In genomic region chr21:25934771-25935224, GRCh38 we compare ENCODE assay signal across 8 cellular contexts.
DNase-seq lines count a peak whose midpoint lies in the region; ATAC-seq, FAIRE-seq and TF ChIP-seq lines count a peak whose summit lies in the region.

No MANE protein-coding gene starts in this region.

- no peak overlapping the region for H3K4me3 Mint-ChIP-seq in astrocyte (ENCODE audit: unreplicated experiment)

- no peaks in the 10 kb centered on the region for H3K9me3 Mint-ChIP-seq in astrocyte (ENCODE audit: unreplicated experiment)

- dilution Hi-C loops in keratinocyte (cut with MboI; ENCODE audit: extremely low pct_ligation_motif_present, low sequenced_read_pairs): no loop called here

- no peaks in the 10 kb centered on the region for H3K36me3 ChIP-seq in astrocyte (ENCODE audit: insufficient read depth, low read length)
- H3K36me3 ChIP-seq in keratinocyte (ENCODE audit: control insufficient read depth in 2 of 2, extremely low read depth in 1 of 2, insufficient read depth in 2 of 2, low read length in 2 of 2): peaks cover 3 to 5% of the 10 kb centered on the region in 2 experiments
- H3K36me3 ChIP-seq in upper lobe of right lung: no peaks in the 10 kb centered on the region

- peaks cover 13% of the 10 kb centered on the region for H3K36me3 Mint-ChIP-seq in astrocyte (ENCODE audit: low read depth, unreplicated experiment)

- H2AFZ ChIP-seq in astrocyte (ENCODE audit: low read depth, low read length) (no peak overlapping the region), keratinocyte (ENCODE audit: control insufficient read depth, low read length) (no peak overlapping the region)

- H3K9me1 ChIP-seq in keratinocyte (ENCODE audit: control insufficient read depth, extremely low read depth, insufficient read depth, low read length): no peaks in the 10 kb centered on the region

- ATAC-seq in HG03442 (IDR thresholded peaks at IDR 0.05; ENCODE audit: unreplicated experiment) (peak; percentile 50), upper lobe of right lung (peak; percentile 95), HG03342 (IDR thresholded peaks at IDR 0.05; ENCODE audit: unreplicated experiment) (no peak)

- H3K9me3 ChIP-seq in AG04450 (ENCODE audit: control insufficient read depth, insufficient read depth, low read length): no peaks in the 10 kb centered on the region
- H3K9me3 ChIP-seq in astrocyte (ENCODE audit: insufficient read depth, low read depth, low read length): no peaks in the 10 kb centered on the region
- H3K9me3 ChIP-seq in keratinocyte (ENCODE audit: control insufficient read depth, low read depth, low read length): no peaks in the 10 kb centered on the region
- H3K9me3 ChIP-seq in upper lobe of right lung: no peaks in the 10 kb centered on the region

- FAIRE-seq in astrocyte (lab: Jason Lieb, UNC): peak; percentile 95
- FAIRE-seq in keratinocyte (lab: Jason Lieb, UNC): peak; percentile 94

- no peaks in the 10 kb centered on the region for H3K79me2 ChIP-seq in astrocyte (ENCODE audit: insufficient read depth, low read length)
- H3K79me2 ChIP-seq in keratinocyte (ENCODE audit: control insufficient read depth, insufficient read depth, low read length): peaks cover 13% of the 10 kb centered on the region

- H3K9ac ChIP-seq in astrocyte (ENCODE audit: low read length) (peak overlapping the region; percentile 21), keratinocyte (ENCODE audit: control insufficient read depth, extremely low read depth, insufficient read depth, low read length) (no peak overlapping the region)

- DNase-seq in AG04450 (ENCODE audit: low read depth, low spot score) (peak; percentile 86), astrocyte (ENCODE audit: low read depth) (peak; percentile 98), keratinocyte (ENCODE audit: low read depth, low spot score) (no peak), upper lobe of right lung (peak; percentile 64), iPS-NIHi11 (ENCODE audit: low spot score) (no peak), anterior cingulate cortex (lab: John Stamatoyannopoulos, UW) (no peak)

- CTCF ChIA-PET in AG04450 (lab: Charles Lee): interaction anchor here (1.2 kb wide), 1 partner anchor 39 kb away, joined by 4 read pairs; no protein-coding TSS in a partner anchor

- peaks cover 18% of the 10 kb centered on the region for H3K4me1 Mint-ChIP-seq in astrocyte (ENCODE audit: low read depth, unreplicated experiment)

- no peaks in the 10 kb centered on the region for H4K20me1 ChIP-seq in astrocyte (ENCODE audit: insufficient read depth, low read length)
- H4K20me1 ChIP-seq in keratinocyte (ENCODE audit: control insufficient read depth, extremely low read depth, insufficient read depth, low read length): no peaks in the 10 kb centered on the region

- intact Hi-C loops in upper lobe of right lung (cut with DNase I): no loop called here

- H3K4me1 ChIP-seq in astrocyte (ENCODE audit: insufficient read depth, low read length) (peaks cover 29% of the 10 kb centered on the region), keratinocyte (ENCODE audit: control insufficient read depth, extremely low read depth, insufficient read depth, low read length) (peaks cover 32% of the 10 kb centered on the region), upper lobe of right lung (peaks cover 6% of the 10 kb centered on the region)

- H3K27me3 ChIP-seq in AG04450 (ENCODE audit: control insufficient read depth, insufficient read depth, low read length) (no peaks in the 10 kb centered on the region), astrocyte (ENCODE audit: insufficient read depth, low read length) (no peaks in the 10 kb centered on the region), keratinocyte (ENCODE audit: control insufficient read depth, extremely low read depth, insufficient read depth, low read length) (no peaks in the 10 kb centered on the region), upper lobe of right lung (no peaks in the 10 kb centered on the region)

- peak overlapping the region; percentile 77 for H3K27ac Mint-ChIP-seq in astrocyte (ENCODE audit: unreplicated experiment)

- H3K27ac ChIP-seq in AG04450 (ENCODE audit: low read depth, low read length): peak overlapping the region; percentile 90
- H3K27ac ChIP-seq in astrocyte (ENCODE audit: low read depth, low read length): peak overlapping the region; percentile 75
- peak overlapping the region; percentile 78 for H3K27ac ChIP-seq in keratinocyte (ENCODE audit: control insufficient read depth, insufficient read depth, low read length)
- peak overlapping the region; percentile 25 for H3K27ac ChIP-seq in upper lobe of right lung

- POLR2A ChIA-PET in AG04450 (lab: Yijun Ruan, JAX): interaction anchor here (0.8 to 1.1 kb wide), 2 partner anchors 205 to 219 kb away, joined by 3 to 5 read pairs; no protein-coding TSS in a partner anchor

- H3K27me3 Mint-ChIP-seq in astrocyte (ENCODE audit: low read depth, unreplicated experiment): no peaks in the 10 kb centered on the region

- H3K4me2 ChIP-seq in astrocyte (ENCODE audit: low read length) (peak overlapping the region; percentile 27), keratinocyte (ENCODE audit: control insufficient read depth, extremely low read depth, insufficient read depth, low read depth, low read length) (peak overlapping the region; percentile 33)

- no peak for TF ChIP-seq CTCF in AG04450 (IDR thresholded peaks at IDR 0.05; ENCODE audit: low read depth, low read length)
- no peak for TF ChIP-seq CTCF in astrocyte (IDR thresholded peaks at IDR 0.05; ENCODE audit: insufficient read depth, low read depth, low read length)
- no peak for TF ChIP-seq CTCF in keratinocyte (optimal IDR thresholded peaks at IDR 0.05 in 1 of 3, IDR thresholded peaks at IDR 0.05 in 1 of 3, conservative IDR thresholded peaks at IDR 0.05 in 1 of 3; ENCODE audit: extremely low read depth in 1 of 3, insufficient read depth in 2 of 3, low read length in 3 of 3)
- no peak for TF ChIP-seq CTCF in upper lobe of right lung (IDR thresholded peaks at IDR 0.05)

- H3K4me3 ChIP-seq in AG04450 (ENCODE audit: low read depth, low read length) (no peak overlapping the region), astrocyte (ENCODE audit: insufficient read depth, low read depth, low read length) (no peak overlapping the region), keratinocyte (ENCODE audit: control insufficient read depth in 2 of 3, extremely low read depth in 1 of 3, insufficient read depth in 2 of 3, low read depth in 1 of 3, low read length in 3 of 3) (no peak overlapping the region), upper lobe of right lung (no peak overlapping the region)

Comparison
In these comparisons a context has a peak if more than half of its experiments do, and no peak if none do; other contexts are left out.
1. DNase-seq: peak in AG04450 (single experiment), astrocyte (single experiment) and upper lobe of right lung (single experiment); none in keratinocyte (single experiment), iPS-NIHi11 (single experiment) and anterior cingulate cortex (0 of 58).
2. H3K27ac ChIP-seq: peak in every context shown above with its lines; median percentile 90 in AG04450; 78 in keratinocyte; 75 in astrocyte; 25 in upper lobe of right lung.